Comparison of ENCODE assay signal across 23 cellular contexts in genomic region chrX:121146059-121146628, GRCh38.
A peak's percentile ranks its signal among the peaks of the same experiment; 100 is the strongest.
DNase-seq lines count a peak whose midpoint lies in the region; ATAC-seq, FAIRE-seq and TF ChIP-seq lines count a peak whose summit lies in the region.
"Had no signal": no experiment of that assay in that cellular context is flagged by ENCODE, and none has a peak within 500 bp of the region (broad histone marks: within the 10 kb centered on the region; RNA-seq: fewer than 3 reads in every experiment).

No MANE protein-coding gene starts in this region.

- no peaks in the 10 kb centered on the region for H3K9me1 ChIP-seq in K562 (ENCODE audit: control insufficient read depth, insufficient read depth, low read length)

- no peak for TF ChIP-seq RAD21 in K562 (CRISPR knock-in tag; conservative IDR thresholded peaks at IDR 0.05 in 1 of 2, IDR thresholded peaks at IDR 0.05 in 1 of 2)

- BruUV-seq in K562 (replicated peaks; lab: Mats Ljungman, UMichigan), result no TSS peak

- POLR2A ChIA-PET in K562 (lab: Yijun Ruan, JAX), result no interaction called here

- in situ Hi-C loops in K562 (cut with MboI), result no loop called here

- TF ChIP-seq CTCF in K562 (IDR thresholded peaks at IDR 0.05 in 2 of 3, conservative IDR thresholded peaks at IDR 0.05 in 1 of 3; ENCODE audit: insufficient read depth in 2 of 3, low read depth in 1 of 3, low read length in 3 of 3), result no peak

- intact Hi-C loops in K562 (cut with micrococcal nuclease), result no loop called here

- peak; percentile 65 for FAIRE-seq in K562 (lab: Jason Lieb, UNC)
- FAIRE-seq: small intestine had no signal

- no peak overlapping the region for H3K9ac ChIP-seq in K562 (ENCODE audit: insufficient read depth in 1 of 2, low read depth in 2 of 2, low read length in 2 of 2)

- no peaks in the 10 kb centered on the region for H3K79me2 ChIP-seq in K562 (ENCODE audit: control insufficient read depth, insufficient read depth, low read length)

- H2AFZ ChIP-seq in K562 (ENCODE audit: low read depth, low read length), result no peak overlapping the region

- H3K36me3 ChIP-seq in K562 (ENCODE audit: control insufficient read depth, insufficient read depth, low read length), result no peaks in the 10 kb centered on the region
- H3K36me3 ChIP-seq: neutrophil, SJCRH30, thoracic aorta, vagina had no signal

- H3K4me1 ChIP-seq in K562 (replicated peaks in 1 of 2; ENCODE audit: control insufficient read depth in 2 of 2, insufficient read depth in 2 of 2, low read length in 2 of 2), result peaks cover 0 to 5% of the 10 kb centered on the region in 2 experiments; a peak in 2 of 5 replicates
- H3K4me1 ChIP-seq: SJCRH30, vagina had no signal

- H3K4me2 ChIP-seq in K562 (ENCODE audit: insufficient read depth, low read length), result no peak overlapping the region; the same call in 1 of the 2 replicates

- CTCF ChIA-PET in K562 (lab: Yijun Ruan, JAX; ENCODE audit: low intra/inter-chr PET ratio), result no interaction called here

- H3K27ac ChIP-seq in K562 (ENCODE audit: extremely low read depth, low read depth, low read length), result no peak overlapping the region
- H3K27ac ChIP-seq: HL-60, neutrophil, SJCRH30, thoracic aorta, vagina had no signal

- H4K20me1 ChIP-seq in K562 (replicated peaks; ENCODE audit: control insufficient read depth, insufficient read depth, low read length), result no peaks in the 10 kb centered on the region

- TF ChIP-seq POLR2A in K562 (conservative IDR thresholded peaks at IDR 0.05), result no peak

- no peak overlapping the region for H3K4me3 ChIP-seq in K562
- H3K4me3 ChIP-seq: SJCRH30, thoracic aorta, vagina had no signal

- TF ChIP-seq EP300 in K562 (IDR thresholded peaks at IDR 0.05; ENCODE audit: low read length), result no peak

- DNase-seq in MV-4-11 (lab: John Stamatoyannopoulos, UW), result peak; percentile 70
- DNase-seq in K562 (ENCODE audit: extremely low read depth in 1 of 4, low spot score in 3 of 4), result peak in 1 of 4 experiments; percentile 13
- DNase-seq in renal cortical epithelial cell (ENCODE audit: low read depth), result peak; percentile 19
- DNase-seq: activated CD4-positive, alpha-beta T cell treated with anti-CD3 and anti-CD28 coated beads for 4 hours; activated CD8-positive, alpha-beta memory T cell treated with anti-CD3 and anti-CD28 coated beads, Interleukin-2, amount 10 ng/mL, durations not matched to agents 7 days and 5 days; activated naive CD4-positive, alpha-beta T cell treated with anti-CD3 and anti-CD28 coated beads, Interleukin-2, amount 50 U/mL, for 16 hours; anterior cingulate cortex; CD4-positive, alpha-beta T cell; effector memory CD4-positive, alpha-beta T cell; NCI-H1436 treated with DMSO at 0.1 percent for 48 hours; NCI-H2171 treated with DMSO at 0.1 percent for 48 hours; SJCRH30; small intestine; stimulated activated naive B cell treated with anti-CD40 and anti-IgM and Interleukin-4, amounts not matched to agents 10 μg/mL and 1 μg/mL and 100 μg/mL, for 72 hours; T-cell had no signal

- H3K27me3 ChIP-seq in K562 (ENCODE audit: control insufficient read depth in 2 of 2, insufficient read depth in 2 of 2, low read length in 2 of 2), result no peaks in the 10 kb centered on the region
- H3K27me3 ChIP-seq: neutrophil, SJCRH30, vagina had no signal

- ATAC-seq in GM21825 (IDR thresholded peaks at IDR 0.05; ENCODE audit: unreplicated experiment) (peak; percentile 57), K562 (peak; percentile 48), esophagus mucosa (no peak), GM19467 (IDR thresholded peaks at IDR 0.05; ENCODE audit: unreplicated experiment) (no peak), HG02840 (IDR thresholded peaks at IDR 0.05; ENCODE audit: low FRiP score, unreplicated experiment) (no peak)
- ATAC-seq: activated CD8-positive, alpha-beta memory T cell treated with anti-CD3 and anti-CD28 coated beads, Interleukin-2, amount 10 ng/mL, durations not matched to agents 7 days and 5 days; stimulated activated naive B cell treated with anti-CD40 and anti-IgM and Interleukin-4, amounts not matched to agents 10 μg/mL and 1 μg/mL and 100 μg/mL, for 72 hours; T-cell had no signal

- H3K9me3 ChIP-seq in K562 (replicated peaks; ENCODE audit: control insufficient read depth, insufficient read depth, low read depth, low read length), result no peaks in the 10 kb centered on the region
- H3K9me3 ChIP-seq: neutrophil, SJCRH30, thoracic aorta, vagina had no signal

TF ChIP-seq in K562, 482 proteins besides CTCF, POLR2A, EP300 and RAD21 (continues in another document):
- TF ChIP-seq JUNB (CRISPR knock-in tag; conservative IDR thresholded peaks at IDR 0.05) (peak; percentile 76; the same call in 1 of the 2 replicates), GABPA (tag; conservative IDR thresholded peaks at IDR 0.05; ENCODE audit: low read depth) (no peak), PKNOX1 (IDR thresholded peaks at IDR 0.05) (0 out of 2 replicates have a peak, but pooled peaks have one; percentile 20), TSHZ1 (CRISPR knock-in tag; IDR thresholded peaks at IDR 0.05) (no peak), MAFF (IDR thresholded peaks at IDR 0.05; ENCODE audit: low read length) (peak; percentile 63), KDM5B (IDR thresholded peaks at IDR 0.05; ENCODE audit: insufficient replicate concordance, low read depth, low read length) (no peak), NCOR1 (IDR thresholded peaks at IDR 0.05) (0 out of 2 replicates have a peak, but pooled peaks have one; percentile 14), ZNF316 (IDR thresholded peaks at IDR 0.05) (peak; percentile 97), SOX6 (IDR thresholded peaks at IDR 0.05) (peak; percentile 46; the same call in 1 of the 2 replicates), MAFK (IDR thresholded peaks at IDR 0.05; ENCODE audit: low read length) (peak; percentile 76), FOXM1 (IDR thresholded peaks at IDR 0.05; ENCODE audit: low read depth) (no peak), FOXM1 (CRISPR knock-in tag; IDR thresholded peaks at IDR 0.05; ENCODE audit: low read depth) (no peak), JUND (IDR thresholded peaks at IDR 0.05; ENCODE audit: borderline replicate concordance, low read depth, low read length) (peak; percentile 66; the same call in 1 of the 2 replicates), JUND (tag; IDR thresholded peaks at IDR 0.05; ENCODE audit: borderline replicate concordance, low read depth, low read length) (peak; percentile 85), TCFL5 (CRISPR knock-in tag; conservative IDR thresholded peaks at IDR 0.05) (no peak), ATF3 (IDR thresholded peaks at IDR 0.05) (peak; percentile 90), ATF3 (CRISPR knock-in tag; conservative IDR thresholded peaks at IDR 0.05) (no peak), DIDO1 (tag; IDR thresholded peaks at IDR 0.05; ENCODE audit: low read depth) (no peak), FOSL1 (tag; conservative IDR thresholded peaks at IDR 0.05) (peak; percentile 69), MAFG (tag; conservative IDR thresholded peaks at IDR 0.05) (peak; percentile 90), MEF2D (tag; conservative IDR thresholded peaks at IDR 0.05; ENCODE audit: low read depth) (peak; percentile 73), MEIS2 (IDR thresholded peaks at IDR 0.05; ENCODE audit: partially characterized antibody) (peak; percentile 57)

Comparison
In these comparisons a context has a peak if more than half of its experiments do, and no peak if none do; other contexts are left out.
1. ATAC-seq: peak in GM21825 (single experiment) and K562 (single experiment); none in esophagus mucosa (single experiment), GM19467 (single experiment) and HG02840 (single experiment).